ENCODE assay signal across 1 cellular context in the genomic region with DNA sequence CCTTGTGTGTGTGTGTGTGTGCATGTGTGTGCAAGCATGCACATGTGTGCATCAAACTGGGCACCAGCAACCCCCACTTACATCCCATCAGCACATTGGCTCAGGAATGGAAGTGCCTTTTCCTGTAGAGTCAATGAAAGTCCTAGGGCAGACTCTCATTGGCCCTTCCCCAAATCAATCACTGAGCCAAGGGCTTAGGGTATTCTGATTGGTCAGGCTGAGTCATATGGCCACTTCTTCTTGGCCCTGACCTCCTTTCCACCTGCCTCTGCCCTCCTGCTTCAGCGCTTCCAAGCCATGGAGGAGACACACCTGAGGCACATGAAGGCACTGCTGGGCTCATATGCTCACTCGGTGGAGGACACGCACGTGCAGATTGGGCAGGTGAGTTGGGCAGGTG.
TF ChIP-seq lines count a peak whose summit lies in the region.

No MANE protein-coding gene starts in this region.

TF ChIP-seq in Ishikawa, 13 proteins besides CTCF, POLR2A, EP300 and RAD21:
- TF ChIP-seq, protein P1, sequence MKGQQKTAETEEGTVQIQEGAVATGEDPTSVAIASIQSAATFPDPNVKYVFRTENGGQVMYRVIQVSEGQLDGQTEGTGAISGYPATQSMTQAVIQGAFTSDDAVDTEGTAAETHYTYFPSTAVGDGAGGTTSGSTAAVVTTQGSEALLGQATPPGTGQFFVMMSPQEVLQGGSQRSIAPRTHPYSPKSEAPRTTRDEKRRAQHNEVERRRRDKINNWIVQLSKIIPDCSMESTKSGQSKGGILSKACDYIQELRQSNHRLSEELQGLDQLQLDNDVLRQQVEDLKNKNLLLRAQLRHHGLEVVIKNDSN (IDR thresholded peaks at IDR 0.05) = peak; percentile 79
- TF ChIP-seq NFIC (IDR thresholded peaks at IDR 0.05) = no peak
